ENCODE assay signal across 1 cellular context in the genomic region with DNA sequence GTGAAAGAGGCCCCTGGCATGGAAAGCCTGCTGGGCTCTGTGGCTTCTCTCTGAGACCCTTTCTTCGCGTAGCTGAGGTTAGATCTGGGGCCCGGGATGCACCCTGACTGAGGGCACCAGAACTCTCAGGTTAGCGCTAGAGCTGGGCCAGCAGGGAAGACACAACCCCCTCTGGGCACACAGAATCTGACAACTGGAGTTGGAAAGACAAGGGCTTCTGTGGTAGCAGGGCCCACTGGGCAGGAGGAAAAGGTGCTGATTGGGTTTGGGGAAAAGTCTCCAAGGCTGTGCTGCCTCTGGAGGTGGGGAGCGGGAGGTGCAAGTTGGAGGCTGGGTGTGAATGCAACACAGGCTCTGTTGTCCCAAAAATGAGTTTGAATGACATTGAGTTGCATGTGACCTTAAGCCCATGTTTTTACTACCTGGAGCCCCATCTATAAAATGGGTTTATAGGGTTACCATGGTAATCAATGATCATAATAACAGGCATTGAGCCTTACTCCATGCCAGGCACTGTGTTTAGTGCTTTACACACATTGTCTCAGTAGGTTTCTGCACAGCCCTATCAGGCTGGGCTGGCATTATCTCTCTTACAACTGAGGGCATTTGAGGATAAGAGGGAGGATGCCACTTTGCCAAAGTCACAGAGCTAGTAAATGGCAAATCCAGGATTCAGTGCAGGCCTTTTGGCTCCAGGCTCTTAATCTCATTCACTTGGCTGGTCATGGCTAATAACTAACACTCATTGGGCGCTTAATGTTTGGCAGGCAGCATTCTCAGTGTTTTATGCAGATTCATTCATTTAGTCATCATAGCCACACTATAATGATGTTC.
TF ChIP-seq lines count a peak whose summit lies in the region.

No MANE protein-coding gene starts in this region.

TF ChIP-seq in GM23338, 12 proteins besides CTCF, POLR2A, EP300 and RAD21 (continued from another document):
- TF ChIP-seq, protein P1, sequence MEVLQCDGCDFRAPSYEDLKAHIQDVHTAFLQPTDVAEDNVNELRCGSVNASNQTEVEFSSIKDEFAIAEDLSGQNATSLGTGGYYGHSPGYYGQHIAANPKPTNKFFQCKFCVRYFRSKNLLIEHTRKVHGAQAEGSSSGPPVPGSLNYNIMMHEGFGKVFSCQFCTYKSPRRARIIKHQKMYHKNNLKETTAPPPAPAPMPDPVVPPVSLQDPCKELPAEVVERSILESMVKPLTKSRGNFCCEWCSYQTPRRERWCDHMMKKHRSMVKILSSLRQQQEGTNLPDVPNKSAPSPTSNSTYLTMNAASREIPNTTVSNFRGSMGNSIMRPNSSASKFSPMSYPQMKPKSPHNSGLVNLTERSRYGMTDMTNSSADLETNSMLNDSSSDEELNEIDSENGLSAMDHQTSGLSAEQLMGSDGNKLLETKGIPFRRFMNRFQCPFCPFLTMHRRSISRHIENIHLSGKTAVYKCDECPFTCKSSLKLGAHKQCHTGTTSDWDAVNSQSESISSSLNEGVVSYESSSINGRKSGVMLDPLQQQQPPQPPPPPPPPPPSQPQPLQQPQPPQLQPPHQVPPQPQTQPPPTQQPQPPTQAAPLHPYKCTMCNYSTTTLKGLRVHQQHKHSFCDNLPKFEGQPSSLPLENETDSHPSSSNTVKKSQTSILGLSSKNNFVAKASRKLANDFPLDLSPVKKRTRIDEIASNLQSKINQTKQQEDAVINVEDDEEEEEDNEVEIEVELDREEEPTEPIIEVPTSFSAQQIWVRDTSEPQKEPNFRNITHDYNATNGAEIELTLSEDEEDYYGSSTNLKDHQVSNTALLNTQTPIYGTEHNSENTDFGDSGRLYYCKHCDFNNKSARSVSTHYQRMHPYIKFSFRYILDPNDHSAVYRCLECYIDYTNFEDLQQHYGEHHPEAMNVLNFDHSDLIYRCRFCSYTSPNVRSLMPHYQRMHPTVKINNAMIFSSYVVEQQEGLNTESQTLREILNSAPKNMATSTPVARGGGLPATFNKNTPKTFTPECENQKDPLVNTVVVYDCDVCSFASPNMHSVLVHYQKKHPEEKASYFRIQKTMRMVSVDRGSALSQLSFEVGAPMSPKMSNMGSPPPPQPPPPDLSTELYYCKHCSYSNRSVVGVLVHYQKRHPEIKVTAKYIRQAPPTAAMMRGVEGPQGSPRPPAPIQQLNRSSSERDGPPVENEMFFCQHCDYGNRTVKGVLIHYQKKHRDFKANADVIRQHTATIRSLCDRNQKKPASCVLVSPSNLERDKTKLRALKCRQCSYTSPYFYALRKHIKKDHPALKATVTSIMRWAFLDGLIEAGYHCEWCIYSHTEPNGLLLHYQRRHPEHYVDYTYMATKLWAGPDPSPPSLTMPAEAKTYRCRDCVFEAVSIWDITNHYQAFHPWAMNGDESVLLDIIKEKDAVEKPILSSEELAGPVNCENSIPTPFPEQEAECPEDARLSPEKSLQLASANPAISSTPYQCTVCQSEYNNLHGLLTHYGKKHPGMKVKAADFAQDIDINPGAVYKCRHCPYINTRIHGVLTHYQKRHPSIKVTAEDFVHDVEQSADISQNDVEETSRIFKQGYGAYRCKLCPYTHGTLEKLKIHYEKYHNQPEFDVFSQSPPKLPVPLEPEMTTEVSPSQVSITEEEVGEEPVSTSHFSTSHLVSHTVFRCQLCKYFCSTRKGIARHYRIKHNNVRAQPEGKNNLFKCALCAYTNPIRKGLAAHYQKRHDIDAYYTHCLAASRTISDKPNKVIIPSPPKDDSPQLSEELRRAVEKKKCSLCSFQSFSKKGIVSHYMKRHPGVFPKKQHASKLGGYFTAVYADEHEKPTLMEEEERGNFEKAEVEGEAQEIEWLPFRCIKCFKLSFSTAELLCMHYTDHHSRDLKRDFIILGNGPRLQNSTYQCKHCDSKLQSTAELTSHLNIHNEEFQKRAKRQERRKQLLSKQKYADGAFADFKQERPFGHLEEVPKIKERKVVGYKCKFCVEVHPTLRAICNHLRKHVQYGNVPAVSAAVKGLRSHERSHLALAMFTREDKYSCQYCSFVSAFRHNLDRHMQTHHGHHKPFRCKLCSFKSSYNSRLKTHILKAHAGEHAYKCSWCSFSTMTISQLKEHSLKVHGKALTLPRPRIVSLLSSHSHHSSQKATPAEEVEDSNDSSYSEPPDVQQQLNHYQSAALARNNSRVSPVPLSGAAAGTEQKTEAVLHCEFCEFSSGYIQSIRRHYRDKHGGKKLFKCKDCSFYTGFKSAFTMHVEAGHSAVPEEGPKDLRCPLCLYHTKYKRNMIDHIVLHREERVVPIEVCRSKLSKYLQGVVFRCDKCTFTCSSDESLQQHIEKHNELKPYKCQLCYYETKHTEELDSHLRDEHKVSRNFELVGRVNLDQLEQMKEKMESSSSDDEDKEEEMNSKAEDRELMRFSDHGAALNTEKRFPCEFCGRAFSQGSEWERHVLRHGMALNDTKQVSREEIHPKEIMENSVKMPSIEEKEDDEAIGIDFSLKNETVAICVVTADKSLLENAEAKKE (CRISPR knock-in tag; IDR thresholded peaks at IDR 0.05) = no peak
- TF ChIP-seq CREB1 (CRISPR knock-in tag; IDR thresholded peaks at IDR 0.05; ENCODE audit: low read depth) (no peak), ZNF114 (CRISPR knock-in tag; IDR thresholded peaks at IDR 0.05) (no peak), EZH2phosphoT487 (IDR thresholded peaks at IDR 0.05; ENCODE audit: unreplicated experiment) (no peak), STAT1 (IDR thresholded peaks at IDR 0.05; ENCODE audit: unreplicated experiment) (no peak), EZH2 (IDR thresholded peaks at IDR 0.05; ENCODE audit: low read depth, unreplicated experiment) (no peak), POLR2AphosphoS5 (IDR thresholded peaks at IDR 0.05; ENCODE audit: low read depth) (no peak), NANOG (IDR thresholded peaks at IDR 0.05; ENCODE audit: borderline replicate concordance) (no peak), ZNF331 (CRISPR knock-in tag; IDR thresholded peaks at IDR 0.05; ENCODE audit: low read depth) (no peak)
- TF ChIP-seq, protein P2, sequence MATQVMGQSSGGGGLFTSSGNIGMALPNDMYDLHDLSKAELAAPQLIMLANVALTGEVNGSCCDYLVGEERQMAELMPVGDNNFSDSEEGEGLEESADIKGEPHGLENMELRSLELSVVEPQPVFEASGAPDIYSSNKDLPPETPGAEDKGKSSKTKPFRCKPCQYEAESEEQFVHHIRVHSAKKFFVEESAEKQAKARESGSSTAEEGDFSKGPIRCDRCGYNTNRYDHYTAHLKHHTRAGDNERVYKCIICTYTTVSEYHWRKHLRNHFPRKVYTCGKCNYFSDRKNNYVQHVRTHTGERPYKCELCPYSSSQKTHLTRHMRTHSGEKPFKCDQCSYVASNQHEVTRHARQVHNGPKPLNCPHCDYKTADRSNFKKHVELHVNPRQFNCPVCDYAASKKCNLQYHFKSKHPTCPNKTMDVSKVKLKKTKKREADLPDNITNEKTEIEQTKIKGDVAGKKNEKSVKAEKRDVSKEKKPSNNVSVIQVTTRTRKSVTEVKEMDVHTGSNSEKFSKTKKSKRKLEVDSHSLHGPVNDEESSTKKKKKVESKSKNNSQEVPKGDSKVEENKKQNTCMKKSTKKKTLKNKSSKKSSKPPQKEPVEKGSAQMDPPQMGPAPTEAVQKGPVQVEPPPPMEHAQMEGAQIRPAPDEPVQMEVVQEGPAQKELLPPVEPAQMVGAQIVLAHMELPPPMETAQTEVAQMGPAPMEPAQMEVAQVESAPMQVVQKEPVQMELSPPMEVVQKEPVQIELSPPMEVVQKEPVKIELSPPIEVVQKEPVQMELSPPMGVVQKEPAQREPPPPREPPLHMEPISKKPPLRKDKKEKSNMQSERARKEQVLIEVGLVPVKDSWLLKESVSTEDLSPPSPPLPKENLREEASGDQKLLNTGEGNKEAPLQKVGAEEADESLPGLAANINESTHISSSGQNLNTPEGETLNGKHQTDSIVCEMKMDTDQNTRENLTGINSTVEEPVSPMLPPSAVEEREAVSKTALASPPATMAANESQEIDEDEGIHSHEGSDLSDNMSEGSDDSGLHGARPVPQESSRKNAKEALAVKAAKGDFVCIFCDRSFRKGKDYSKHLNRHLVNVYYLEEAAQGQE (IDR thresholded peaks at IDR 0.05; ENCODE audit: unreplicated experiment) = no peak
- TF ChIP-seq, protein P3, sequence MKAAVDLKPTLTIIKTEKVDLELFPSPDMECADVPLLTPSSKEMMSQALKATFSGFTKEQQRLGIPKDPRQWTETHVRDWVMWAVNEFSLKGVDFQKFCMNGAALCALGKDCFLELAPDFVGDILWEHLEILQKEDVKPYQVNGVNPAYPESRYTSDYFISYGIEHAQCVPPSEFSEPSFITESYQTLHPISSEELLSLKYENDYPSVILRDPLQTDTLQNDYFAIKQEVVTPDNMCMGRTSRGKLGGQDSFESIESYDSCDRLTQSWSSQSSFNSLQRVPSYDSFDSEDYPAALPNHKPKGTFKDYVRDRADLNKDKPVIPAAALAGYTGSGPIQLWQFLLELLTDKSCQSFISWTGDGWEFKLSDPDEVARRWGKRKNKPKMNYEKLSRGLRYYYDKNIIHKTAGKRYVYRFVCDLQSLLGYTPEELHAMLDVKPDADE (IDR thresholded peaks at IDR 0.05) = no peak
